1 cellular context compared by ENCODE assay signal in the genomic region with DNA sequence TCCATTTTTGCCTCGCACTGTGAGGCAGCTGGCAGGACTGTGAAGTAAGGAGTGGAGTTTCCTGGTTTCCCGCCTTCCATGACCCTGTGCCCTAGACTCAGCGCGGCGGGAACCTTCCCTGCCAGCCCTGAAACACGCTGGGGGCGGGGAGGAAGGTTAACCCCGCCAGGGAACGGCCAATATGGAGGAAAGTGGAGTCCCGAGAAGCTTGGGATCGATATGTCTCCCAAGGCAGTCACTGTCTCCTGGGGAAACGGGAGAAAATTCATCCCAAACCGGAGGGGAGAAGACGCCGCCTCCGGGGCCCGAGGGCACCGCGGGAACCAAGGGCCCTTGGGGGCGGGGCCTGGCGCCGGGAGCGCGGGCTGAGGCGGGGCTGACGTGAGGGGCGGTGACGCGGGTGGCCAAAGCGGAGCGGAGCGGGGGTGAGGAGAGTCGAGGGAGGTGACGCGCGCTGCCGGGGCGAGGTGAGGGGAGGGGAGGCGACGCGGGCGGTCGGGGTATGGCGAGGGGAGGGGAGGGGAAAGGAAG.
TF ChIP-seq lines count a peak whose summit lies in the region.

A gene with protein sequence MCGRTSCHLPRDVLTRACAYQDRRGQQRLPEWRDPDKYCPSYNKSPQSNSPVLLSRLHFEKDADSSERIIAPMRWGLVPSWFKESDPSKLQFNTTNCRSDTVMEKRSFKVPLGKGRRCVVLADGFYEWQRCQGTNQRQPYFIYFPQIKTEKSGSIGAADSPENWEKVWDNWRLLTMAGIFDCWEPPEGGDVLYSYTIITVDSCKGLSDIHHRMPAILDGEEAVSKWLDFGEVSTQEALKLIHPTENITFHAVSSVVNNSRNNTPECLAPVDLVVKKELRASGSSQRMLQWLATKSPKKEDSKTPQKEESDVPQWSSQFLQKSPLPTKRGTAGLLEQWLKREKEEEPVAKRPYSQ (plus strand): TSS at position 432 of the 531 bp plus-strand sequence. CDS start 863 bp downstream, outside the sequence.

TF ChIP-seq in GM23338, 12 proteins besides CTCF, POLR2A, EP300 and RAD21:
- TF ChIP-seq CREB1 (CRISPR knock-in tag; IDR thresholded peaks at IDR 0.05; ENCODE audit: low read depth) (peak; percentile 84), POLR2AphosphoS5 (IDR thresholded peaks at IDR 0.05; ENCODE audit: low read depth) (peak; percentile 74), EZH2phosphoT487 (IDR thresholded peaks at IDR 0.05; ENCODE audit: unreplicated experiment) (no peak)
